ENCODE assay signal across 1 cellular context in genomic region chr1:154973344-154974085, GRCh38.
A peak's percentile ranks its signal among the peaks of the same experiment; 100 is the strongest.
TF ChIP-seq lines count a peak whose summit lies in the region.

No MANE protein-coding gene starts in this region.

TF ChIP-seq in K562, 482 proteins besides CTCF, POLR2A, EP300 and RAD21 (continued from another document and continues in another):
- TF ChIP-seq ZBTB1 (CRISPR knock-in tag; IDR thresholded peaks at IDR 0.05; ENCODE audit: borderline replicate concordance, low read depth) (no peak), KAT7 (CRISPR knock-in tag; IDR thresholded peaks at IDR 0.05; ENCODE audit: borderline replicate concordance) (no peak), CBFA2T2 (conservative IDR thresholded peaks at IDR 0.05) (no peak; the same call in 1 of the 2 replicates), ZNF318 (IDR thresholded peaks at IDR 0.05; ENCODE audit: borderline replicate concordance in 1 of 2, low read depth in 1 of 2) (peak in 1 of 2 experiments; percentile 56; a peak in 1 of 4 replicates), GATAD2A (IDR thresholded peaks at IDR 0.05) (no peak), DLX4 (CRISPR knock-in tag; IDR thresholded peaks at IDR 0.05) (no peak), CHD2 (IDR thresholded peaks at IDR 0.05; ENCODE audit: low read depth, low read length) (no peak), ZNF3 (CRISPR knock-in tag; IDR thresholded peaks at IDR 0.05) (no peak), HDAC3 (IDR thresholded peaks at IDR 0.05; ENCODE audit: borderline replicate concordance, partially characterized antibody) (no peak), ZBTB7A (IDR thresholded peaks at IDR 0.05; ENCODE audit: borderline replicate concordance, control insufficient read depth, low read depth, low read length) (no peak), NONO (IDR thresholded peaks at IDR 0.05; ENCODE audit: low read depth in 2 of 2, low read length in 1 of 2) (no peak), ZNF507 (tag; conservative IDR thresholded peaks at IDR 0.05) (no peak), ZBTB33 (CRISPR knock-in tag; IDR thresholded peaks at IDR 0.05) (no peak), BCOR (IDR thresholded peaks at IDR 0.05) (peak; percentile 54), ZNF584 (CRISPR knock-in tag; IDR thresholded peaks at IDR 0.05; ENCODE audit: low read depth) (no peak), ZC3H11A (IDR thresholded peaks at IDR 0.05; ENCODE audit: low read depth, low read length) (no peak), NR3C1 (CRISPR knock-in tag; IDR thresholded peaks at IDR 0.05) (no peak), SRSF9 (IDR thresholded peaks at IDR 0.05; ENCODE audit: borderline replicate concordance, low read depth, low read length) (no peak), DPF2 (IDR thresholded peaks at IDR 0.05) (peak; percentile 90), CBX8 (IDR thresholded peaks at IDR 0.05; ENCODE audit: borderline replicate concordance, extremely low read depth, low read depth, low read length, poor library complexity, severe bottlenecking) (no peak), SLC30A9 (CRISPR knock-in tag; IDR thresholded peaks at IDR 0.05) (no peak), SMARCA4 (IDR thresholded peaks at IDR 0.05) (peak; percentile 83), HMBOX1 (IDR thresholded peaks at IDR 0.05) (no peak), RBM17 (IDR thresholded peaks at IDR 0.05; ENCODE audit: borderline replicate concordance, low read depth, low read length) (no peak), MXI1 (IDR thresholded peaks at IDR 0.05; ENCODE audit: low read depth, low read length) (no peak), SUPT5H (IDR thresholded peaks at IDR 0.05) (peak; percentile 88), ZNF239 (CRISPR knock-in tag; IDR thresholded peaks at IDR 0.05) (no peak), TRIM24 (IDR thresholded peaks at IDR 0.05) (0 out of 4 replicates have a peak, but pooled peaks of 1 of the 2 experiments have one; percentile 20), HNRNPK (IDR thresholded peaks at IDR 0.05; ENCODE audit: low read depth, low read length, poor library complexity, severe bottlenecking) (no peak), TFAM (CRISPR knock-in tag; conservative IDR thresholded peaks at IDR 0.05) (no peak), IFI16 (CRISPR knock-in tag; IDR thresholded peaks at IDR 0.05) (no peak), RBM34 (IDR thresholded peaks at IDR 0.05; ENCODE audit: borderline replicate concordance, insufficient read depth, low read length) (no peak), SNIP1 (IDR thresholded peaks at IDR 0.05; ENCODE audit: low read depth) (peak; percentile 46), FOXJ2 (tag; IDR thresholded peaks at IDR 0.05) (no peak), ETS2 (tag; IDR thresholded peaks at IDR 0.05; ENCODE audit: borderline replicate concordance, poor library complexity, severe bottlenecking) (no peak), ADNP (tag; IDR thresholded peaks at IDR 0.05) (no peak)
- TF ChIP-seq, protein P1, sequence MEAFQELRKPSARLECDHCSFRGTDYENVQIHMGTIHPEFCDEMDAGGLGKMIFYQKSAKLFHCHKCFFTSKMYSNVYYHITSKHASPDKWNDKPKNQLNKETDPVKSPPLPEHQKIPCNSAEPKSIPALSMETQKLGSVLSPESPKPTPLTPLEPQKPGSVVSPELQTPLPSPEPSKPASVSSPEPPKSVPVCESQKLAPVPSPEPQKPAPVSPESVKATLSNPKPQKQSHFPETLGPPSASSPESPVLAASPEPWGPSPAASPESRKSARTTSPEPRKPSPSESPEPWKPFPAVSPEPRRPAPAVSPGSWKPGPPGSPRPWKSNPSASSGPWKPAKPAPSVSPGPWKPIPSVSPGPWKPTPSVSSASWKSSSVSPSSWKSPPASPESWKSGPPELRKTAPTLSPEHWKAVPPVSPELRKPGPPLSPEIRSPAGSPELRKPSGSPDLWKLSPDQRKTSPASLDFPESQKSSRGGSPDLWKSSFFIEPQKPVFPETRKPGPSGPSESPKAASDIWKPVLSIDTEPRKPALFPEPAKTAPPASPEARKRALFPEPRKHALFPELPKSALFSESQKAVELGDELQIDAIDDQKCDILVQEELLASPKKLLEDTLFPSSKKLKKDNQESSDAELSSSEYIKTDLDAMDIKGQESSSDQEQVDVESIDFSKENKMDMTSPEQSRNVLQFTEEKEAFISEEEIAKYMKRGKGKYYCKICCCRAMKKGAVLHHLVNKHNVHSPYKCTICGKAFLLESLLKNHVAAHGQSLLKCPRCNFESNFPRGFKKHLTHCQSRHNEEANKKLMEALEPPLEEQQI (IDR thresholded peaks at IDR 0.05) = no peak
- TF ChIP-seq, protein P2, sequence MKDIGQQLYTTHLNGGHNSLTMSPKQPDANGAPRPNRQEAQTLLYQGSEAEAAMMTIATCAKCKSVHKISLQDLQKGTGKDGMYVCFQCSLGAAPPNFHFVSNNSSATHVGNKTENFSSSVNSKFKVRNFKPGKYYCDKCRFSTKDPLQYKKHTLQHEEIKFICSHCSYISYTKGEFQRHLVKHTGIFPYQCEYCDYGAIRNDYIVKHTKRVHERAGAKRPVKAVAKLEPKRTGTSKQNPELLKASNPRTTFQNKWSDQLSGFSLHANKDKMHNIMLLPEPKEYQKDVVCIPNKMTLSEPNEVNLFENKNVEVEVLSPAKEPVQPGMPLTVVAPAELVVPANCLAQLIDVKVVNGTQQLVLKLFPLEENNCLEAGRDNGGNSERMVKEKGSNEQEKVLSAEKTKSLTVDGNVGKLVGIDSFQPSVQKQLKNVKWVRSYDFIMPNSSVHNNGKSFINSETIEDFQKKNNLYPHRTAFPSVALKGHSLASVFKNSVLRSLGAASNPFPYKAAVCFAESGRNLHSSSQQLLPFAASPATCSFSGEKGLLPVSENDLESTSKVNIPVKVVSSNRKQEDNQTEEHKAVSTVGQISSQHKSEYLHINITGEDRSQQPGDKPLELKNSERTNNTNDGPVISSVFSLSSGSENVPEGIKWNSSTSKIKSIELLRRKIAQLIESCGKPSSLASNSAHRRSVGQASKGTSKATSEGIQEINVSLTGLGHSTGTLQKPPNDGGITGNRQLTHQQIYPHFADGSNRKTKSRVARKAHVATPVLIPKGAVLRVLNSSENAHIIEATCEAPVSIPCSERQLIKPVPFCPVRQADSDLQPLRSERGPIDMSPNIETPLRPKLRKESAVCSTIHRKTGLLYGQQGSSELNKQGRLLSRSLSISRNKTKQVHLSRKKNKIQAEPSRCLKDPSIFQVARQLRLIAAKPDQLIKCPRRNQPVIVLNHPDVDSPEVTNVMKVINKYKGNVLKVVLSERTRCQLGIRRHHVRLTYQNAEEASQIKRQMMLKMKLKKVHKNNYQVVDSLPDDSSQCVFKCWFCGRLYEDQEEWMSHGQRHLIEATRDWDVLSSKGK (CRISPR knock-in tag; IDR thresholded peaks at IDR 0.05) = no peak
- TF ChIP-seq, protein P3, sequence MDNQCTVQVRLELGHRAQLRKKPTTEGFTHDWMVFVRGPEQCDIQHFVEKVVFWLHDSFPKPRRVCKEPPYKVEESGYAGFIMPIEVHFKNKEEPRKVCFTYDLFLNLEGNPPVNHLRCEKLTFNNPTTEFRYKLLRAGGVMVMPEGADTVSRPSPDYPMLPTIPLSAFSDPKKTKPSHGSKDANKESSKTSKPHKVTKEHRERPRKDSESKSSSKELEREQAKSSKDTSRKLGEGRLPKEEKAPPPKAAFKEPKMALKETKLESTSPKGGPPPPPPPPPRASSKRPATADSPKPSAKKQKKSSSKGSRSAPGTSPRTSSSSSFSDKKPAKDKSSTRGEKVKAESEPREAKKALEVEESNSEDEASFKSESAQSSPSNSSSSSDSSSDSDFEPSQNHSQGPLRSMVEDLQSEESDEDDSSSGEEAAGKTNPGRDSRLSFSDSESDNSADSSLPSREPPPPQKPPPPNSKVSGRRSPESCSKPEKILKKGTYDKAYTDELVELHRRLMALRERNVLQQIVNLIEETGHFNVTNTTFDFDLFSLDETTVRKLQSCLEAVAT (IDR thresholded peaks at IDR 0.05) = peak in 1 of 2 experiments; percentile 85
- TF ChIP-seq, protein P4, sequence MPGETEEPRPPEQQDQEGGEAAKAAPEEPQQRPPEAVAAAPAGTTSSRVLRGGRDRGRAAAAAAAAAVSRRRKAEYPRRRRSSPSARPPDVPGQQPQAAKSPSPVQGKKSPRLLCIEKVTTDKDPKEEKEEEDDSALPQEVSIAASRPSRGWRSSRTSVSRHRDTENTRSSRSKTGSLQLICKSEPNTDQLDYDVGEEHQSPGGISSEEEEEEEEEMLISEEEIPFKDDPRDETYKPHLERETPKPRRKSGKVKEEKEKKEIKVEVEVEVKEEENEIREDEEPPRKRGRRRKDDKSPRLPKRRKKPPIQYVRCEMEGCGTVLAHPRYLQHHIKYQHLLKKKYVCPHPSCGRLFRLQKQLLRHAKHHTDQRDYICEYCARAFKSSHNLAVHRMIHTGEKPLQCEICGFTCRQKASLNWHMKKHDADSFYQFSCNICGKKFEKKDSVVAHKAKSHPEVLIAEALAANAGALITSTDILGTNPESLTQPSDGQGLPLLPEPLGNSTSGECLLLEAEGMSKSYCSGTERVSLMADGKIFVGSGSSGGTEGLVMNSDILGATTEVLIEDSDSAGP (CRISPR knock-in tag; IDR thresholded peaks at IDR 0.05) = no peak
- TF ChIP-seq, protein P5, sequence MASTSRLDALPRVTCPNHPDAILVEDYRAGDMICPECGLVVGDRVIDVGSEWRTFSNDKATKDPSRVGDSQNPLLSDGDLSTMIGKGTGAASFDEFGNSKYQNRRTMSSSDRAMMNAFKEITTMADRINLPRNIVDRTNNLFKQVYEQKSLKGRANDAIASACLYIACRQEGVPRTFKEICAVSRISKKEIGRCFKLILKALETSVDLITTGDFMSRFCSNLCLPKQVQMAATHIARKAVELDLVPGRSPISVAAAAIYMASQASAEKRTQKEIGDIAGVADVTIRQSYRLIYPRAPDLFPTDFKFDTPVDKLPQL (IDR thresholded peaks at IDR 0.05; ENCODE audit: extremely low read depth, insufficient read length) = no peak
